In genomic region chr2:183035954-183036669, GRCh38 we compare ENCODE assay signal across 8 cellular contexts. TPM values are rescaled to one million over a fixed set of nuclear protein-coding genes. Genes with fewer than 3 reads are reported as not detected.
DNase-seq lines count a peak whose midpoint lies in the region; ATAC-seq, FAIRE-seq and TF ChIP-seq lines count a peak whose summit lies in the region.

No MANE protein-coding gene starts in this region.

- no peak for TF ChIP-seq CTCF in cardiac muscle cell (IDR thresholded peaks at IDR 0.05; ENCODE audit: low read depth, low read length)
- no peak for TF ChIP-seq CTCF in RWPE2 (IDR thresholded peaks at IDR 0.05; ENCODE audit: poor library complexity, severe bottlenecking)

- H3K9me3 ChIP-seq in cardiac muscle cell (ENCODE audit: low read depth) (no peaks in the 10 kb centered on the region), RWPE2 (ENCODE audit: severe bottlenecking) (no peaks in the 10 kb centered on the region), iPS DF 6.9 (ENCODE audit: control insufficient read depth, insufficient read depth, low read length) (no peaks in the 10 kb centered on the region)

- no peaks in the 10 kb centered on the region for H3K36me3 ChIP-seq in cardiac muscle cell
- H3K36me3 ChIP-seq in RWPE2 (ENCODE audit: low read depth): 0 out of 2 replicates have a peak, but pooled peaks cover 3% of the 10 kb centered on the region
- H3K36me3 ChIP-seq in iPS DF 6.9 (ENCODE audit: control insufficient read depth, insufficient read depth, low read length): no peaks in the 10 kb centered on the region
- no peaks in the 10 kb centered on the region for H3K36me3 ChIP-seq in urinary bladder (ENCODE audit: insufficient read depth)

- H3K27me3 ChIP-seq in cardiac muscle cell (no peaks in the 10 kb centered on the region), RWPE2 (ENCODE audit: insufficient read depth, poor library complexity, severe bottlenecking) (no peaks in the 10 kb centered on the region), iPS DF 6.9 (ENCODE audit: control insufficient read depth, insufficient read depth, low read length) (no peaks in the 10 kb centered on the region)

- H3K27ac ChIP-seq in cardiac muscle cell: peak overlapping the region; percentile 99
- peak overlapping the region; percentile 91 for H3K27ac ChIP-seq in RWPE2 (ENCODE audit: poor library complexity, severe bottlenecking)
- no peak overlapping the region for H3K27ac ChIP-seq in iPS DF 6.9 (ENCODE audit: low read length)
- H3K27ac ChIP-seq in urinary bladder (ENCODE audit: low read depth): peak overlapping the region; percentile 5

- no CpG with 5 or more reads among the region's 2 CpGs for WGBS in iPS DF 6.9 (ENCODE audit: insufficient coverage, insufficient read length)
- 32% methylated on average over 2 of the region's 2 CpGs for WGBS in urinary bladder

- peak overlapping the region; percentile 98 for H3K4me3 ChIP-seq in cardiac muscle cell
- peak overlapping the region; percentile 92 for H3K4me3 ChIP-seq in RWPE2 (ENCODE audit: severe bottlenecking)
- peak overlapping the region; percentile 24; the same call in 1 of the 2 replicates for H3K4me3 ChIP-seq in iPS DF 6.9 (ENCODE audit: low read length)
- no peak overlapping the region for H3K4me3 ChIP-seq in urinary bladder (ENCODE audit: low read depth, low read length)

- H3K4me1 ChIP-seq in cardiac muscle cell (ENCODE audit: low read depth) (peaks cover 35% of the 10 kb centered on the region), RWPE2 (ENCODE audit: insufficient read depth, poor library complexity, severe bottlenecking) (peaks cover 40% of the 10 kb centered on the region), iPS DF 6.9 (ENCODE audit: control insufficient read depth, insufficient read depth, low read length) (no peaks in the 10 kb centered on the region), urinary bladder (ENCODE audit: insufficient read depth) (no peaks in the 10 kb centered on the region)

- FAIRE-seq in urothelium cell line (lab: Jason Lieb, UNC): no peak

- no peak for ATAC-seq in Right ventricle myocardium superior (ENCODE audit: poor library complexity)
- ATAC-seq in HG02943 (IDR thresholded peaks at IDR 0.05; ENCODE audit: low read depth, unreplicated experiment): peak; percentile 48
- no peak for ATAC-seq in RWPE2 (ENCODE audit: low read depth)

- no peak for DNase-seq in cardiac muscle cell (ENCODE audit: low read depth in 1 of 2, low spot score in 1 of 2)
- DNase-seq in Right ventricle myocardium superior: no peak
- DNase-seq in RWPE2 (ENCODE audit: low spot score): no peak
- no peak for DNase-seq in iPS DF 6.9 (ENCODE audit: low read depth, low spot score)
- no peak for DNase-seq in NCI-H146 (lab: John Stamatoyannopoulos, UW)
- DNase-seq in urothelium cell line (ENCODE audit: low spot score): no peak

- intact Hi-C loops in Right ventricle myocardium superior (cut with DNase I): loop anchor here (5.0 kb wide), 1 partner anchor 39 kb away; no protein-coding TSS in a partner anchor

RNA-seq across cellular contexts. Expression of gene NCKAP1, which starts 2.1 kb away (rescaled TPM):
- 90.4 and 91.4 TPM in 2 replicates for total RNA-seq in cardiac muscle cell
- polyA plus RNA-seq in cardiac muscle cell: 81.7 and 102 TPM in 2 replicates
- 128 TPM for total RNA-seq in Right ventricle myocardium superior
- total RNA-seq in urinary bladder: 297 TPM
- 91.6 TPM for polyA plus RNA-seq in urinary bladder

RNA-seq across cellular contexts. Expression of gene DUSP19, which starts 42.4 kb away (rescaled TPM):
- 1.7 and 2.0 TPM in 2 replicates for total RNA-seq in cardiac muscle cell
- polyA plus RNA-seq in cardiac muscle cell: 2.7 and 3.7 TPM in 2 replicates
- total RNA-seq in Right ventricle myocardium superior: 10.8 TPM
- 9.6 TPM for total RNA-seq in urinary bladder
- 2.9 TPM for polyA plus RNA-seq in urinary bladder
